ENCODE assay signal across 20 cellular contexts in the genomic region with DNA sequence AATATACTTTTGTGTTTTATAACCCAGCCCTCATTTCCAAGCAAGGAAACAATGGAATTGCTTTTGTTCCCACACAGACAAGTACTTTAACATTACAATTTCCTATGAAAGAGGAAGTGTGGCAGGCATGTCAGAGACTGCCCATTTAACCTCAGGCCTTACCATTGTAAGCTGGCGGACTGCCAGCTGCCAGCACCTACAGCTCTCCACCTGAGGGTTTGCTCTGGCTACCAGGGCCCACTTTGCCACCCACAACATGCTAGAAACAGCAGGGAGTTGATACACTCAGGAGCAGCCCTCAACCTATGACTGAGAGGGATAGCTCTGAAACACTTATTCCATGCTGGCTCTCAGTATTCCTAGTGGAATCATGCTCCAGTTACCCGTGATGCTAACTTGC.
DNase-seq lines count a peak whose midpoint lies in the region; ATAC-seq lines count a peak whose summit lies in the region.
"Had no signal": no experiment of that assay in that cellular context is flagged by ENCODE, and none has a peak within 500 bp of the region (broad histone marks: within the 10 kb centered on the region; RNA-seq: fewer than 3 reads in every experiment).

No MANE protein-coding gene starts in this region.

- H4K12ac ChIP-seq in trophoblast cell (ENCODE audit: low read depth, low read length), result no peak overlapping the region

- no peak overlapping the region for H2BK5ac ChIP-seq in trophoblast cell (ENCODE audit: low read depth, low read length, poor library complexity)

- H2AK5ac ChIP-seq in trophoblast cell (ENCODE audit: low read length), result no peak overlapping the region

- no peak overlapping the region for H3K4me2 ChIP-seq in trophoblast cell (ENCODE audit: low read length)

- H3K27ac ChIP-seq in epithelial cell of prostate (peak overlapping the region; percentile 12), trophoblast cell (ENCODE audit: low read depth, low read length) (no peak overlapping the region)
- H3K27ac ChIP-seq: esophagus muscularis mucosa, thoracic aorta, VCaP had no signal

- H3K36me3 ChIP-seq in trophoblast cell (ENCODE audit: control insufficient read depth in 1 of 2, insufficient read depth in 2 of 2, low read length in 2 of 2), result no peaks in the 10 kb centered on the region
- H3K36me3 ChIP-seq: esophagus muscularis mucosa, thoracic aorta had no signal

- H3K9ac ChIP-seq in trophoblast cell (ENCODE audit: low read length), result no peak overlapping the region

- H3K79me2 ChIP-seq in trophoblast cell (ENCODE audit: control insufficient read depth, insufficient read depth, low read length, poor library complexity), result no peaks in the 10 kb centered on the region

- H3K27me3 ChIP-seq in trophoblast cell (ENCODE audit: insufficient read depth, low read length), result no peaks in the 10 kb centered on the region
- H3K27me3 ChIP-seq: esophagus muscularis mucosa had no signal

- H3K23ac ChIP-seq in trophoblast cell (ENCODE audit: low read length), result no peak overlapping the region

- H3K4me3 ChIP-seq in trophoblast cell (ENCODE audit: low read depth, low read length), result no peak overlapping the region
- H3K4me3 ChIP-seq: dorsolateral prefrontal cortex, esophagus muscularis mucosa, thoracic aorta had no signal

- no peak overlapping the region for H3K4ac ChIP-seq in trophoblast cell (ENCODE audit: low read depth, low read length)

- H2AFZ ChIP-seq in trophoblast cell (ENCODE audit: insufficient read depth, low read length, poor library complexity), result no peak overlapping the region

- peak; percentile 67 for ATAC-seq in GM19463 (IDR thresholded peaks at IDR 0.05; ENCODE audit: unreplicated experiment)
- ATAC-seq in HG03439 (IDR thresholded peaks at IDR 0.05; ENCODE audit: unreplicated experiment), result no peak

- H3K9me3 ChIP-seq in trophoblast cell (ENCODE audit: insufficient read depth, low read depth, low read length), result no peaks in the 10 kb centered on the region
- H3K9me3 ChIP-seq: esophagus muscularis mucosa, thoracic aorta had no signal

- no peak overlapping the region for H2BK12ac ChIP-seq in trophoblast cell (ENCODE audit: low read length)

- H3K79me1 ChIP-seq in trophoblast cell (ENCODE audit: low read length), result no peaks in the 10 kb centered on the region

- no peak overlapping the region for H3K14ac ChIP-seq in trophoblast cell (ENCODE audit: low read length)

- H4K91ac ChIP-seq in trophoblast cell (ENCODE audit: low read depth, low read length), result no peak overlapping the region

- H4K8ac ChIP-seq in trophoblast cell (ENCODE audit: low read depth, low read length), result no peak overlapping the region

- no CpG with 5 or more reads among the region's 2 CpGs for WGBS in trophoblast cell (ENCODE audit: extremely low coverage, insufficient coverage, insufficient read length)

- H3K18ac ChIP-seq in trophoblast cell (ENCODE audit: low read length), result no peak overlapping the region

- no peak overlapping the region for H2BK120ac ChIP-seq in trophoblast cell (ENCODE audit: insufficient read depth, low read length, poor library complexity)

- DNase-seq in DMS153 (lab: John Stamatoyannopoulos, UW), result peak; percentile 79
- DNase-seq in NCI-H2107 treated with DMSO at 0.1 percent for 48 hours (lab: John Stamatoyannopoulos, UW; ENCODE audit: unreplicated experiment), result peak; percentile 88
- DNase-seq in epithelial cell of prostate (ENCODE audit: low read depth, low spot score), result no peak
- DNase-seq in medulla oblongata (ENCODE audit: extremely low spot score), result no peak
- DNase-seq in NCI-H1436 (lab: John Stamatoyannopoulos, UW), result no peak
- no peak for DNase-seq in trophoblast cell
- DNase-seq: activated CD4-positive, alpha-beta memory T cell treated with anti-CD3 and anti-CD28 coated beads, Interleukin-2, amount 10 ng/mL, durations not matched to agents 7 days and 5 days; CD4-positive, alpha-beta T cell; dorsolateral prefrontal cortex; GOT3; immature natural killer cell; mesenchymal stem cell; NCI-H1694 treated with DMSO at 0.1 percent for 48 hours; nephron progenitor cell; SW 1271 had no signal

- H3K4me1 ChIP-seq in trophoblast cell (ENCODE audit: control insufficient read depth in 1 of 2, insufficient read depth in 2 of 2, low read length in 2 of 2), result peaks cover 0 to 3% of the 10 kb centered on the region in 2 experiments
- H3K4me1 ChIP-seq: esophagus muscularis mucosa had no signal

Comparison
In these comparisons a context has a peak if more than half of its experiments do, and no peak if none do; other contexts are left out.
1. DNase-seq: peak in DMS153 (single experiment) and NCI-H2107 treated with DMSO at 0.1 percent for 48 hours (single experiment); none in epithelial cell of prostate (single experiment), medulla oblongata (single experiment), NCI-H1436 (single experiment) and trophoblast cell (0 of 2).